30 cellular contexts compared by ENCODE assay signal in genomic region chr5:22431840-22432239, GRCh38.
"Had no signal": no experiment of that assay in that cellular context is flagged by ENCODE, and none has a peak within 500 bp of the region (broad histone marks: within the 10 kb centered on the region; RNA-seq: fewer than 3 reads in every experiment).

No MANE protein-coding gene starts in this region.

- H3K36me3 ChIP-seq: brain microvascular endothelial cell, cardiac muscle cell, WERI-Rb-1 had no signal

- H3K27me3 Mint-ChIP-seq: activated CD4-positive, alpha-beta memory T cell treated with anti-CD3 and anti-CD28 coated beads, Interleukin-2, amount 10 ng/mL, durations not matched to agents 7 days and 5 days; activated CD8-positive, alpha-beta memory T cell treated with anti-CD3 and anti-CD28 coated beads, Interleukin-2, amount 10 ng/mL, durations not matched to agents 7 days and 5 days; activated naive CD4-positive, alpha-beta T cell treated with anti-CD3 and anti-CD28 coated beads, Interleukin-2, amount 10 ng/mL, durations not matched to agents 7 days and 5 days; activated naive CD8-positive, alpha-beta T cell; activated naive CD8-positive, alpha-beta T cell treated with anti-CD3 and anti-CD28 coated beads, Interleukin-2, amount 50 U/mL, for 24 hours; central memory CD8-positive, alpha-beta T cell had no signal

- H3K4me3 Mint-ChIP-seq: activated CD4-positive, alpha-beta memory T cell treated with anti-CD3 and anti-CD28 coated beads, Interleukin-2, amount 10 ng/mL, durations not matched to agents 7 days and 5 days; activated CD8-positive, alpha-beta memory T cell treated with anti-CD3 and anti-CD28 coated beads, Interleukin-2, amount 10 ng/mL, durations not matched to agents 7 days and 5 days; activated naive CD4-positive, alpha-beta T cell treated with anti-CD3 and anti-CD28 coated beads, Interleukin-2, amount 10 ng/mL, durations not matched to agents 7 days and 5 days; activated naive CD8-positive, alpha-beta T cell; activated naive CD8-positive, alpha-beta T cell treated with anti-CD3 and anti-CD28 coated beads, Interleukin-2, amount 50 U/mL, for 24 hours; central memory CD8-positive, alpha-beta T cell had no signal

- H3K27ac Mint-ChIP-seq: activated CD4-positive, alpha-beta memory T cell treated with anti-CD3 and anti-CD28 coated beads, Interleukin-2, amount 10 ng/mL, durations not matched to agents 7 days and 5 days; activated CD8-positive, alpha-beta memory T cell treated with anti-CD3 and anti-CD28 coated beads, Interleukin-2, amount 10 ng/mL, durations not matched to agents 7 days and 5 days; activated naive CD4-positive, alpha-beta T cell treated with anti-CD3 and anti-CD28 coated beads, Interleukin-2, amount 10 ng/mL, durations not matched to agents 7 days and 5 days; activated naive CD8-positive, alpha-beta T cell; activated naive CD8-positive, alpha-beta T cell treated with anti-CD3 and anti-CD28 coated beads, Interleukin-2, amount 50 U/mL, for 24 hours had no signal

- H3K4me1 Mint-ChIP-seq: activated CD4-positive, alpha-beta memory T cell treated with anti-CD3 and anti-CD28 coated beads, Interleukin-2, amount 10 ng/mL, durations not matched to agents 7 days and 5 days; activated CD8-positive, alpha-beta memory T cell treated with anti-CD3 and anti-CD28 coated beads, Interleukin-2, amount 10 ng/mL, durations not matched to agents 7 days and 5 days; activated naive CD4-positive, alpha-beta T cell treated with anti-CD3 and anti-CD28 coated beads, Interleukin-2, amount 10 ng/mL, durations not matched to agents 7 days and 5 days; activated naive CD8-positive, alpha-beta T cell treated with anti-CD3 and anti-CD28 coated beads, Interleukin-2, amount 50 U/mL, for 24 hours; central memory CD8-positive, alpha-beta T cell had no signal

- H3K4me3 ChIP-seq: cardiac muscle cell had no signal

- ATAC-seq: activated CD8-positive, alpha-beta memory T cell treated with anti-CD3 and anti-CD28 coated beads, Interleukin-2, amount 10 ng/mL, durations not matched to agents 7 days and 5 days; activated naive CD8-positive, alpha-beta T cell treated with anti-CD3 and anti-CD28 coated beads, Interleukin-2, amount 50 U/mL, for 24 hours; Right ventricle myocardium inferior had no signal

- DNase-seq: activated CD4-positive, alpha-beta memory T cell treated with anti-CD3 and anti-CD28 coated beads, Interleukin-2, amount 10 ng/mL, durations not matched to agents 7 days and 5 days; activated CD4-positive, alpha-beta T cell treated with anti-CD3 and anti-CD28 coated beads for 1 hour; activated CD4-positive, alpha-beta T cell treated with anti-CD3 and anti-CD28 coated beads for 48 hours; activated CD4-positive, CD25-positive, alpha-beta regulatory T cell; activated CD8-positive, alpha-beta memory T cell treated with anti-CD3 and anti-CD28 coated beads for 24 hours; activated CD8-positive, alpha-beta memory T cell treated with anti-CD3 and anti-CD28 coated beads, Interleukin-2, amount 10 ng/mL, durations not matched to agents 7 days and 5 days; activated CD8-positive, alpha-beta memory T cell treated with anti-CD3 and anti-CD28 coated beads, Interleukin-2, amount 50 U/mL, for 48 hours; activated effector memory CD4-positive, alpha-beta T cell treated with Interleukin-2 at 50 U/mL for 16 hours; activated naive CD4-positive, alpha-beta T cell treated with anti-CD3 and anti-CD28 coated beads, Interleukin-2, amount 10 ng/mL, durations not matched to agents 7 days and 5 days; activated naive CD8-positive, alpha-beta T cell treated with anti-CD3 and anti-CD28 coated beads, Interleukin-2, amount 50 U/mL, for 24 hours; activated T-cell treated with anti-CD3 and anti-CD28 coated beads, Interleukin-2, amount 50 U/mL, for 48 hours; anterior cingulate cortex; brain microvascular endothelial cell; Kasumi-1; KG1; NCI-H1105; NCI-H1417 treated with DMSO at 0.1 percent for 48 hours; NCI-H187 treated with DMSO at 0.1 percent for 48 hours; NCI-H226; NCI-H446 treated with DMSO at 0.1 percent for 48 hours; SIG-M5; SW 1271; T-helper 1 cell; T-helper 2 cell; T-helper 9 cell; WERI-Rb-1 had no signal

- H3K36me3 Mint-ChIP-seq: activated CD8-positive, alpha-beta memory T cell treated with anti-CD3 and anti-CD28 coated beads, Interleukin-2, amount 10 ng/mL, durations not matched to agents 7 days and 5 days; activated naive CD4-positive, alpha-beta T cell treated with anti-CD3 and anti-CD28 coated beads, Interleukin-2, amount 10 ng/mL, durations not matched to agents 7 days and 5 days; activated naive CD8-positive, alpha-beta T cell had no signal

- H3K27ac ChIP-seq: brain microvascular endothelial cell, cardiac muscle cell, WERI-Rb-1 had no signal

- H3K27me3 ChIP-seq: brain microvascular endothelial cell, cardiac muscle cell had no signal
